21 cellular contexts compared by ENCODE assay signal in genomic region chr10:30346135-30346534, GRCh38. TPM values are rescaled to one million over a fixed set of nuclear protein-coding genes. Genes with fewer than 3 reads are reported as not detected.
A peak's percentile ranks its signal among the peaks of the same experiment; 100 is the strongest.
DNase-seq lines count a peak whose midpoint lies in the region; ATAC-seq and TF ChIP-seq lines count a peak whose summit lies in the region.
"Had no signal": no experiment of that assay in that cellular context is flagged by ENCODE, and none has a peak within 500 bp of the region (broad histone marks: within the 10 kb centered on the region; RNA-seq: fewer than 3 reads in every experiment).

No MANE protein-coding gene starts in this region.

- no peaks in the 10 kb centered on the region for H3F3A ChIP-seq in PC-3 (ENCODE audit: low read length, unreplicated experiment)

- H3K9me3 ChIP-seq in CD8-positive, alpha-beta T cell (ENCODE audit: low read length): no peaks in the 10 kb centered on the region
- H3K9me3 ChIP-seq in PC-3 (ENCODE audit: low read length): no peaks in the 10 kb centered on the region
- H3K9me3 ChIP-seq in muscle layer of colon (ENCODE audit: low read length): no peaks in the 10 kb centered on the region
- H3K9me3 ChIP-seq in stomach: no peaks in the 10 kb centered on the region
- H3K9me3 ChIP-seq: left ventricle myocardium inferior, transverse colon had no signal

- H3K4me1 ChIP-seq in ACC112 (ENCODE audit: control insufficient read depth, insufficient read depth, low read length, unreplicated experiment) (peaks cover 10% of the 10 kb centered on the region), PC-3 (ENCODE audit: insufficient read depth, low read length) (peaks cover 11% of the 10 kb centered on the region), muscle layer of colon (ENCODE audit: insufficient read depth, low read length) (peaks cover 23% of the 10 kb centered on the region), stomach (peaks cover 14 to 38% (median 26%) of the 10 kb centered on the region in 4 donors)
- H3K4me1 ChIP-seq in CD8-positive, alpha-beta T cell (ENCODE audit: insufficient read depth, low read length): peaks cover 41% of the 10 kb centered on the region

- peaks cover 60% of the 10 kb centered on the region for H3K4me1 Mint-ChIP-seq in CD8-positive, alpha-beta T cell (ENCODE audit: low read depth)

- CTCF ChIA-PET in CD8-positive, alpha-beta T cell (lab: Charles Lee): interaction anchor here (2.4 kb wide), 1 partner anchor 13 kb away, joined by 13 read pairs; no protein-coding TSS in a partner anchor
- CTCF ChIA-PET in PC-3 (lab: Charles Lee): no interaction called here

- no peak for TF ChIP-seq CTCF in CD8-positive, alpha-beta T cell (IDR thresholded peaks at IDR 0.05)
- no peak for TF ChIP-seq CTCF in PC-3 (conservative IDR thresholded peaks at IDR 0.05; ENCODE audit: low read depth, low read length)
- no peak for TF ChIP-seq CTCF in GM13977 (IDR thresholded peaks at IDR 0.05; ENCODE audit: extremely low read depth, insufficient read depth, missing control alignments)
- TF ChIP-seq CTCF in stomach (IDR thresholded peaks at IDR 0.05): no peak

- H4K20me1 ChIP-seq in PC-3 (ENCODE audit: low read length): peaks cover 23% of the 10 kb centered on the region; the same call in 1 of the 2 replicates

- intact Hi-C loops in CD8-positive, alpha-beta T cell (cut with DNase I, micrococcal nuclease): loop anchor here (5.0 to 10.0 kb wide), 6 partner anchors 71 to 1409 kb away; partner anchors contain the start of genes MAP3K8 (in 1 of the 2) and ZNF438 (in 1 of the 2)
- intact Hi-C loops in PC-3 (cut with micrococcal nuclease) (no loop called here), stomach (cut with DNase I; ENCODE audit: low total_unique reads) (no loop called here)

- H3K27me3 ChIP-seq in ACC112 (ENCODE audit: insufficient read depth, low read length): no peaks in the 10 kb centered on the region
- H3K27me3 ChIP-seq in CD8-positive, alpha-beta T cell (ENCODE audit: insufficient read depth, low read length): no peaks in the 10 kb centered on the region
- H3K27me3 ChIP-seq in PC-3 (ENCODE audit: low read length): no peaks in the 10 kb centered on the region
- H3K27me3 ChIP-seq in muscle layer of colon (ENCODE audit: control insufficient read depth in 1 of 2, insufficient read depth in 2 of 2, low read length in 2 of 2): no peaks in the 10 kb centered on the region
- no peaks in the 10 kb centered on the region for H3K27me3 ChIP-seq in stomach
- H3K27me3 ChIP-seq: transverse colon had no signal

- no peaks in the 10 kb centered on the region for H3K27me3 Mint-ChIP-seq in CD8-positive, alpha-beta T cell (ENCODE audit: low read depth)
- H3K27me3 Mint-ChIP-seq: effector memory CD8-positive, alpha-beta T cell; stimulated activated naive B cell treated with anti-CD40 and anti-IgM and Interleukin-4, amounts not matched to agents 10 μg/mL and 1 μg/mL and 100 μg/mL, for 72 hours had no signal

- POLR2A ChIA-PET in CD8-positive, alpha-beta T cell (lab: Charles Lee): no interaction called here
- POLR2A ChIA-PET in PC-3 (lab: Charles Lee; ENCODE audit: unreplicated experiment): interaction anchor here (0.7 kb wide), 1 partner anchor 38 kb away, joined by 3 read pairs; no protein-coding TSS in a partner anchor

- H3K27ac ChIP-seq in ACC112 (ENCODE audit: low read depth, low read length): no peak overlapping the region
- no peak overlapping the region for H3K27ac ChIP-seq in CD8-positive, alpha-beta T cell (ENCODE audit: low read depth, low read length)
- no peak overlapping the region for H3K27ac ChIP-seq in PC-3 (ENCODE audit: low read length)
- H3K27ac ChIP-seq in muscle layer of colon (ENCODE audit: low read depth, low read length): no peak overlapping the region
- no peak overlapping the region for H3K27ac ChIP-seq in stomach
- H3K27ac ChIP-seq: left ventricle myocardium inferior, parathyroid adenoma, transverse colon had no signal

- H3K79me2 ChIP-seq in ACC112 (ENCODE audit: control insufficient read depth, insufficient read depth, low read length, unreplicated experiment): peaks cover 73% of the 10 kb centered on the region
- peaks cover 80% of the 10 kb centered on the region for H3K79me2 ChIP-seq in PC-3 (ENCODE audit: low read length)

- H3K4me3 ChIP-seq in ACC112 (ENCODE audit: low read depth, low read length) (0 out of 2 replicates have a peak overlapping the region, but pooled peaks have one; percentile 93), PC-3 (ENCODE audit: low read length) (peak overlapping the region; percentile 95; the same call in 1 of the 2 replicates), muscle layer of colon (ENCODE audit: low read depth in 1 of 2, low read length in 2 of 2) (no peak overlapping the region), stomach (no peak overlapping the region)
- no peak overlapping the region for H3K4me3 ChIP-seq in CD8-positive, alpha-beta T cell (ENCODE audit: low read depth, low read length)
- H3K4me3 ChIP-seq: left ventricle myocardium inferior, transverse colon had no signal

- peak overlapping the region; percentile 91 for H3K4me3 Mint-ChIP-seq in CD8-positive, alpha-beta T cell

- no peak overlapping the region for H3K27ac Mint-ChIP-seq in CD8-positive, alpha-beta T cell
- H3K27ac Mint-ChIP-seq: stimulated activated naive B cell treated with anti-CD40 and anti-IgM and Interleukin-4, amounts not matched to agents 10 μg/mL and 1 μg/mL and 100 μg/mL, for 72 hours had no signal

- in situ Hi-C loops in GM13977 (cut with MboI; ENCODE audit: low pct_unique_long_range_greater_than_20kb, low sequenced_read_pairs, unreplicated experiment): no loop called here

- no peak for TF ChIP-seq EP300 in stomach (IDR thresholded peaks at IDR 0.05)

- H2AFZ ChIP-seq in ACC112 (ENCODE audit: low read length, unreplicated experiment): no peak overlapping the region
- H2AFZ ChIP-seq in PC-3 (ENCODE audit: low read length): no peak overlapping the region
- H2AFZ ChIP-seq: parathyroid adenoma had no signal

- TF ChIP-seq POLR2A in stomach (IDR thresholded peaks at IDR 0.05): no peak

- H3K36me3 Mint-ChIP-seq in CD8-positive, alpha-beta T cell: peaks cover 39% of the 10 kb centered on the region

- no peaks in the 10 kb centered on the region for H3K9me3 Mint-ChIP-seq in CD8-positive, alpha-beta T cell
- H3K9me3 Mint-ChIP-seq: effector memory CD8-positive, alpha-beta T cell; stimulated activated naive B cell treated with anti-CD40 and anti-IgM and Interleukin-4, amounts not matched to agents 10 μg/mL and 1 μg/mL and 100 μg/mL, for 72 hours had no signal

- no peaks in the 10 kb centered on the region for H3K9me2 ChIP-seq in PC-3 (replicated peaks; ENCODE audit: low read length)

- peak overlapping the region; percentile 87; the same call in 1 of the 2 replicates for H3K4me2 ChIP-seq in PC-3 (ENCODE audit: low read length)

- ATAC-seq in CD8-positive, alpha-beta T cell: no peak
- ATAC-seq in PC-3: no peak
- no peak for ATAC-seq in GM21619 (IDR thresholded peaks at IDR 0.05; ENCODE audit: unreplicated experiment)
- ATAC-seq: effector memory CD8-positive, alpha-beta T cell; stimulated activated naive B cell treated with anti-CD40 and anti-IgM and Interleukin-4, amounts not matched to agents 10 μg/mL and 1 μg/mL and 100 μg/mL, for 72 hours had no signal

- WGBS in stomach, 5 donors: 11 to 31% (median 21%) methylated on average over 1 of the region's 1 CpG

- no TSS peak for BruUV-seq in PC-3 (replicated peaks; lab: Mats Ljungman, UMichigan)

- H3K36me3 ChIP-seq in ACC112 (ENCODE audit: insufficient read depth, low read length) (no peaks in the 10 kb centered on the region; the same call in 1 of the 2 replicates), PC-3 (ENCODE audit: low read depth, low read length) (0 out of 2 replicates have a peak, but pooled peaks cover 5% of the 10 kb centered on the region), muscle layer of colon (ENCODE audit: insufficient read depth, low read length) (no peaks in the 10 kb centered on the region), stomach (peaks cover 0 to 8% (median 6%) of the 10 kb centered on the region in 4 donors)
- H3K36me3 ChIP-seq in CD8-positive, alpha-beta T cell (ENCODE audit: insufficient read depth, low read length): peaks cover 5% of the 10 kb centered on the region

- H3K9ac ChIP-seq in PC-3 (ENCODE audit: low read length): no peak overlapping the region
- H3K9ac ChIP-seq in muscle layer of colon (ENCODE audit: low read length): peak overlapping the region; percentile 5
- H3K9ac ChIP-seq: parathyroid adenoma had no signal

- DNase-seq in CD8-positive, alpha-beta T cell: no peak
- DNase-seq in PC-3 (no peak), GM13977 (ENCODE audit: low spot score) (no peak), NCI-H2196 (lab: John Stamatoyannopoulos, UW; ENCODE audit: unreplicated experiment) (no peak), stomach (no peak)
- DNase-seq: activated CD4-positive, alpha-beta T cell treated with anti-CD3 and anti-CD28 coated beads, Interleukin-2, amount 50 U/mL, for 1 hour; activated CD8-positive, alpha-beta memory T cell treated with anti-CD3 and anti-CD28 coated beads, Interleukin-2, amount 50 U/mL, for 4 hours; activated naive CD4-positive, alpha-beta T cell treated with Interleukin-2 at 50 U/mL for 16 hours; AML-193; effector memory CD8-positive, alpha-beta T cell; HCEC 1CT; left ventricle myocardium inferior; NCI-H187 treated with DMSO at 0.1 percent for 48 hours; NCI-H446 treated with DMSO at 0.1 percent for 48 hours; stimulated activated naive B cell treated with anti-CD40 and anti-IgM and Interleukin-4, amounts not matched to agents 10 μg/mL and 1 μg/mL and 100 μg/mL, for 72 hours; T-helper 1 cell; transverse colon had no signal

RNA-seq across cellular contexts. Expression of gene MTPAP, which starts 2.9 kb away (rescaled TPM):
- total RNA-seq in CD8-positive, alpha-beta T cell: 10 to 100 TPM; 48.5 to 50.2 TPM
- total RNA-seq in PC-3 (2014; rRNA removed) (7.5 and 15.7 TPM in 2 replicates), stomach (10 to 100 TPM in 3 of 5 donors, 1 to 10 TPM in 2; 7.5 to 62.4 (median 10.9) TPM)
- 1 to 10 TPM; 4.4 to 8.1 (median 6.5) TPM for polyA plus RNA-seq in stomach

Comparison
In these comparisons a context has a peak if more than half of its experiments do, and no peak if none do; other contexts are left out.
1. H3K4me3 ChIP-seq: peak in ACC112 (single experiment) and PC-3 (single experiment); none in CD8-positive, alpha-beta T cell (single experiment), muscle layer of colon (0 of 2) and stomach (0 of 4).
2. intact Hi-C loops: an anchor here in CD8-positive, alpha-beta T cell (5.0 to 10.0 kb wide); none called in PC-3 and stomach.